Comparison of ENCODE assay signal across 8 cellular contexts in genomic region chr14:38255673-38256357, GRCh38. TPM values are rescaled to one million over a fixed set of nuclear protein-coding genes. Genes with fewer than 3 reads are reported as not detected.
A peak's percentile ranks its signal among the peaks of the same experiment; 100 is the strongest.
DNase-seq lines count a peak whose midpoint lies in the region; ATAC-seq and TF ChIP-seq lines count a peak whose summit lies in the region.

A gene with protein sequence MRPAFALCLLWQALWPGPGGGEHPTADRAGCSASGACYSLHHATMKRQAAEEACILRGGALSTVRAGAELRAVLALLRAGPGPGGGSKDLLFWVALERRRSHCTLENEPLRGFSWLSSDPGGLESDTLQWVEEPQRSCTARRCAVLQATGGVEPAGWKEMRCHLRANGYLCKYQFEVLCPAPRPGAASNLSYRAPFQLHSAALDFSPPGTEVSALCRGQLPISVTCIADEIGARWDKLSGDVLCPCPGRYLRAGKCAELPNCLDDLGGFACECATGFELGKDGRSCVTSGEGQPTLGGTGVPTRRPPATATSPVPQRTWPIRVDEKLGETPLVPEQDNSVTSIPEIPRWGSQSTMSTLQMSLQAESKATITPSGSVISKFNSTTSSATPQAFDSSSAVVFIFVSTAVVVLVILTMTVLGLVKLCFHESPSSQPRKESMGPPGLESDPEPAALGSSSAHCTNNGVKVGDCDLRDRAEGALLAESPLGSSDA (minus strand): TSS chr14:38256093. CDS start chr14:38256022, 71 bp downstream.

- H3K36me3 Mint-ChIP-seq in activated CD8-positive, alpha-beta memory T cell treated with anti-CD3 and anti-CD28 coated beads, Interleukin-2, amount 10 ng/mL, durations not matched to agents 7 days and 5 days, result peaks cover 2% of the 10 kb centered on the region

- H4K20me1 ChIP-seq in BLaER1 treated with 17β-estradiol and CSF1 and Interleukin-3, amounts not matched to agents 10 nM and 100 nM, result peaks cover 0 to 11% (median 0%) of the 10 kb centered on the region in 11 experiments; a peak in 1 of 22 replicates

- H3K9ac ChIP-seq in BLaER1 treated with 17β-estradiol and CSF1 and Interleukin-3, amounts not matched to agents 10 nM and 100 nM, result peak within 1 kb of the TSS; percentile 65 to 94 (median 87); a peak in 21 of 22 replicates

- peaks cover 4% of the 10 kb centered on the region for H3K4me1 Mint-ChIP-seq in activated CD8-positive, alpha-beta memory T cell treated with anti-CD3 and anti-CD28 coated beads, Interleukin-2, amount 10 ng/mL, durations not matched to agents 7 days and 5 days

- CTCF ChIA-PET in activated CD8-positive, alpha-beta memory T cell treated with anti-CD3 and anti-CD28 coated beads, Interleukin-2, amount 10 ng/mL, durations not matched to agents 7 days and 5 days (lab: Charles Lee), result no interaction called here

- H3K4me1 ChIP-seq in BLaER1 treated with 17β-estradiol and CSF1 and Interleukin-3, amounts not matched to agents 10 nM and 100 nM, result peaks cover 8 to 40% (median 14%) of the 10 kb centered on the region in 10 experiments; a peak in 17 of 20 replicates
- peaks cover 8 to 12% of the 10 kb centered on the region in 2 experiments for H3K4me1 ChIP-seq in neutrophil (ENCODE audit: control insufficient read depth in 1 of 2, insufficient read depth in 1 of 2, low read depth in 1 of 2, low read length in 1 of 2)

- no peak within 1 kb of the TSS for H3K27ac Mint-ChIP-seq in activated CD8-positive, alpha-beta memory T cell treated with anti-CD3 and anti-CD28 coated beads, Interleukin-2, amount 10 ng/mL, durations not matched to agents 7 days and 5 days

- H3K27ac ChIP-seq in BLaER1 treated with 17β-estradiol and CSF1 and Interleukin-3, amounts not matched to agents 10 nM and 100 nM, result peak within 1 kb of the TSS; percentile 42 to 96 (median 91); a peak in 21 of 22 replicates
- no peak within 1 kb of the TSS for H3K27ac ChIP-seq in neutrophil

- H3K36me3 ChIP-seq in BLaER1 treated with 17β-estradiol and CSF1 and Interleukin-3, amounts not matched to agents 10 nM and 100 nM, result no peaks in the 10 kb centered on the region
- H3K36me3 ChIP-seq in neutrophil, result no peaks in the 10 kb centered on the region

- TF ChIP-seq CTCF in neutrophil (IDR thresholded peaks at IDR 0.05), result no peak

- H3K4me3 Mint-ChIP-seq in activated CD8-positive, alpha-beta memory T cell treated with anti-CD3 and anti-CD28 coated beads, Interleukin-2, amount 10 ng/mL, durations not matched to agents 7 days and 5 days, result no peak within 1 kb of the TSS

- no peak for DNase-seq in activated CD8-positive, alpha-beta memory T cell treated with anti-CD3 and anti-CD28 coated beads, Interleukin-2, amount 10 ng/mL, durations not matched to agents 7 days and 5 days
- DNase-seq in germinal center (ENCODE audit: low spot score), result peak; percentile 8
- DNase-seq in NCI-H1048 (lab: John Stamatoyannopoulos, UW), result no peak
- no peak for DNase-seq in NCI-H1092 treated with DMSO at 0.1 percent for 48 hours (lab: John Stamatoyannopoulos, UW)
- DNase-seq in NOMO-1 treated with DMSO at 0.1 percent for 48 hours (lab: John Stamatoyannopoulos, UW; ENCODE audit: unreplicated experiment), result no peak

- H3K9me3 ChIP-seq in BLaER1 treated with 17β-estradiol and CSF1 and Interleukin-3, amounts not matched to agents 10 nM and 100 nM (replicated peaks in 1 of 11), result peaks cover 5 to 28% (median 13%) of the 10 kb centered on the region in 11 experiments; a peak in 14 of 22 replicates
- no peaks in the 10 kb centered on the region for H3K9me3 ChIP-seq in neutrophil

- peaks cover 1% of the 10 kb centered on the region for H3K9me3 Mint-ChIP-seq in activated CD8-positive, alpha-beta memory T cell treated with anti-CD3 and anti-CD28 coated beads, Interleukin-2, amount 10 ng/mL, durations not matched to agents 7 days and 5 days (ENCODE audit: low read depth)

- peak within 1 kb of the TSS; percentile 40 to 75 (median 72) for H3K4me3 ChIP-seq in BLaER1 treated with 17β-estradiol and CSF1 and Interleukin-3, amounts not matched to agents 10 nM and 100 nM
- H3K4me3 ChIP-seq in neutrophil (ENCODE audit: low read depth in 1 of 2, low read length in 1 of 2), result peak within 1 kb of the TSS; percentile 11 to 37

- ATAC-seq in activated CD8-positive, alpha-beta memory T cell treated with anti-CD3 and anti-CD28 coated beads, Interleukin-2, amount 10 ng/mL, durations not matched to agents 7 days and 5 days, result peak; percentile 82
- no peak for ATAC-seq in HG03175 (IDR thresholded peaks at IDR 0.05; ENCODE audit: unreplicated experiment)

- peaks cover 43% of the 10 kb centered on the region for H3K27me3 Mint-ChIP-seq in activated CD8-positive, alpha-beta memory T cell treated with anti-CD3 and anti-CD28 coated beads, Interleukin-2, amount 10 ng/mL, durations not matched to agents 7 days and 5 days

- peak within 1 kb of the TSS; percentile 51 to 83 (median 76) for H3K4me2 ChIP-seq in BLaER1 treated with 17β-estradiol and CSF1 and Interleukin-3, amounts not matched to agents 10 nM and 100 nM

- no peaks in the 10 kb centered on the region for H3K27me3 ChIP-seq in BLaER1 treated with 17β-estradiol and CSF1 and Interleukin-3, amounts not matched to agents 10 nM and 100 nM
- peaks cover 92% of the 10 kb centered on the region for H3K27me3 ChIP-seq in neutrophil

RNA-seq across cellular contexts. Expression of the gene that starts here (rescaled TPM):
- total RNA-seq in activated CD8-positive, alpha-beta memory T cell treated with anti-CD3 and anti-CD28 coated beads, Interleukin-2, amount 10 ng/mL, durations not matched to agents 7 days and 5 days, result not detected

Comparison
In these comparisons a context has a peak if more than half of its experiments do, and no peak if none do; other contexts are left out.
1. Peak in ATAC-seq in activated CD8-positive, alpha-beta memory T cell treated with anti-CD3 and anti-CD28 coated beads, Interleukin-2, amount 10 ng/mL, durations not matched to agents 7 days and 5 days; RNA of the gene not detected or under 1 TPM.